25 cellular contexts compared by ENCODE assay signal in genomic region chr21:32795802-32796489, GRCh38.
"Had no signal": no experiment of that assay in that cellular context is flagged by ENCODE, and none has a peak within 500 bp of the region (broad histone marks: within the 10 kb centered on the region; RNA-seq: fewer than 3 reads in every experiment).

No MANE protein-coding gene starts in this region.

- H3K36me3 Mint-ChIP-seq: activated naive CD8-positive, alpha-beta T cell treated with anti-CD3 and anti-CD28 coated beads for 36 hours had no signal

- H3K27ac ChIP-seq: adrenal gland, brain microvascular endothelial cell, heart right ventricle, left lung, lower lobe of right lung, stomach, suprapubic skin had no signal

- H3K4me3 Mint-ChIP-seq: activated naive CD4-positive, alpha-beta T cell treated with anti-CD3 and anti-CD28 coated beads for 36 hours; activated naive CD8-positive, alpha-beta T cell treated with anti-CD3 and anti-CD28 coated beads for 36 hours; activated T-cell treated with anti-CD3 and anti-CD28 coated beads, Interleukin-2, amount 50 U/mL, for 72 hours; stimulated activated naive B cell treated with anti-CD40 and anti-IgM and Interleukin-4, amounts not matched to agents 10 μg/mL and 1 μg/mL and 100 μg/mL, for 72 hours; T-helper 2 cell treated with Interferon-gamma antibody and Interleukin-4, amounts not matched to agents 5 μg/mL and 100 μg/mL, for 36 hours had no signal

- DNase-seq: activated CD4-positive, alpha-beta T cell treated with anti-CD3 and anti-CD28 coated beads for 4 hours; activated CD4-positive, alpha-beta T cell treated with anti-CD3 and anti-CD28 coated beads, Interleukin-2, amount 50 U/mL, for 4 hours; activated CD4-positive, CD25-positive, alpha-beta regulatory T cell; activated naive CD4-positive, alpha-beta T cell treated with anti-CD3 and anti-CD28 coated beads for 36 hours; activated naive CD8-positive, alpha-beta T cell treated with anti-CD3 and anti-CD28 coated beads for 36 hours; activated T-cell treated with anti-CD3 and anti-CD28 coated beads for 4 hours; activated T-cell treated with anti-CD3 and anti-CD28 coated beads, Interleukin-2, amount 50 U/mL, for 72 hours; adrenal gland; aorta; brain microvascular endothelial cell; cortex of kidney; heart right ventricle; kidney glomerular epithelial cell; left lung; lower lobe of right lung; naive B cell; stimulated activated CD4-positive, alpha-beta T cell treated with anti-CD3 and anti-CD28 coated beads, Interleukin-15, amount 100 ng/mL, for 24 hours; stimulated activated CD4-positive, alpha-beta T cell treated with anti-CD3 and anti-CD28 coated beads, Interleukin-2, amount 100 ng/mL, for 24 hours; stimulated activated naive B cell treated with anti-CD40 and anti-IgM and Interleukin-4, amounts not matched to agents 10 μg/mL and 1 μg/mL and 100 μg/mL, for 72 hours; stomach; T-helper 1 cell had no signal

- H3K27me3 Mint-ChIP-seq: activated naive CD8-positive, alpha-beta T cell treated with anti-CD3 and anti-CD28 coated beads for 36 hours had no signal

- H3K27ac Mint-ChIP-seq: activated naive CD8-positive, alpha-beta T cell treated with anti-CD3 and anti-CD28 coated beads for 36 hours; activated T-cell treated with anti-CD3 and anti-CD28 coated beads, Interleukin-2, amount 50 U/mL, for 72 hours; stimulated activated naive B cell treated with anti-CD40 and anti-IgM and Interleukin-4, amounts not matched to agents 10 μg/mL and 1 μg/mL and 100 μg/mL, for 72 hours; T-helper 2 cell treated with Interferon-gamma antibody and Interleukin-4, amounts not matched to agents 5 μg/mL and 100 μg/mL, for 36 hours had no signal

- ATAC-seq: activated T-cell treated with anti-CD3 and anti-CD28 coated beads, Interleukin-2, amount 50 U/mL, for 72 hours; esophagus mucosa; left lung; lower lobe of right lung; stimulated activated naive B cell treated with anti-CD40 and anti-IgM and Interleukin-4, amounts not matched to agents 10 μg/mL and 1 μg/mL and 100 μg/mL, for 72 hours had no signal

- H3K4me1 Mint-ChIP-seq: activated naive CD8-positive, alpha-beta T cell treated with anti-CD3 and anti-CD28 coated beads for 36 hours; stimulated activated naive B cell treated with anti-CD40 and anti-IgM and Interleukin-4, amounts not matched to agents 10 μg/mL and 1 μg/mL and 100 μg/mL, for 72 hours had no signal

- FAIRE-seq: endothelial cell of umbilical vein had no signal

- H3K9me3 Mint-ChIP-seq: activated naive CD4-positive, alpha-beta T cell treated with anti-CD3 and anti-CD28 coated beads for 36 hours; activated naive CD8-positive, alpha-beta T cell treated with anti-CD3 and anti-CD28 coated beads for 36 hours; activated T-cell treated with anti-CD3 and anti-CD28 coated beads, Interleukin-2, amount 50 U/mL, for 72 hours; naive B cell; stimulated activated naive B cell treated with anti-CD40 and anti-IgM and Interleukin-4, amounts not matched to agents 10 μg/mL and 1 μg/mL and 100 μg/mL, for 72 hours; T-helper 2 cell treated with Interferon-gamma antibody and Interleukin-4, amounts not matched to agents 5 μg/mL and 100 μg/mL, for 36 hours had no signal
